In genomic region chr6:138161434-138162103, GRCh38 we compare ENCODE assay signal across 8 cellular contexts. TPM values are rescaled to one million over a fixed set of nuclear protein-coding genes. Genes with fewer than 3 reads are reported as not detected.
A peak's percentile ranks its signal among the peaks of the same experiment; 100 is the strongest.
DNase-seq lines count a peak whose midpoint lies in the region; ATAC-seq and TF ChIP-seq lines count a peak whose summit lies in the region.

Gene ARFGEF3, plus strand, starts transcription at chr6:138161939. Its CDS starts 148 bp downstream, at chr6:138162087.

- H2AFZ ChIP-seq in hepatocyte, result peak within 1 kb of the TSS; percentile 75

- no peaks in the 10 kb centered on the region for H3K9me2 ChIP-seq in hepatocyte (replicated peaks; ENCODE audit: insufficient read depth)

- BruUV-seq in A673 (replicated peaks; lab: Mats Ljungman, UMichigan), result no TSS peak

- ATAC-seq in GM19025 (IDR thresholded peaks at IDR 0.05; ENCODE audit: low read depth, unreplicated experiment), result peak; percentile 91
- peak; percentile 80 for ATAC-seq in HG03442 (IDR thresholded peaks at IDR 0.05; ENCODE audit: unreplicated experiment)

- H3K4me1 ChIP-seq in A673 (ENCODE audit: insufficient read depth, low read length, poor library complexity, severe bottlenecking) (no peaks in the 10 kb centered on the region), hepatocyte (ENCODE audit: insufficient read depth) (no peaks in the 10 kb centered on the region)

- H3K27me3 ChIP-seq in A673 (replicated peaks; ENCODE audit: insufficient read depth, low read depth, low read length, poor library complexity) (peaks cover 80% of the 10 kb centered on the region), hepatocyte (peaks cover 49% of the 10 kb centered on the region)

- H3K36me3 ChIP-seq in A673 (ENCODE audit: insufficient read depth, low read length, poor library complexity, severe bottlenecking) (no peaks in the 10 kb centered on the region), hepatocyte (replicated peaks; ENCODE audit: insufficient read depth, low read depth) (no peaks in the 10 kb centered on the region)

- POLR2A ChIA-PET in A673 (lab: Charles Lee; ENCODE audit: low non-redundant PET), result no interaction called here

- CTCF ChIA-PET in A673 (lab: Charles Lee), result interaction anchor here (0.8 kb wide), 1 partner anchor 612 kb away, joined by 3 read pairs; the partner anchor contains the start of gene CCDC28A

- intact Hi-C loops in A673 (cut with micrococcal nuclease; ENCODE audit: unreplicated experiment), result no loop called here

- H4K20me1 ChIP-seq in hepatocyte (ENCODE audit: insufficient read depth, poor library complexity, severe bottlenecking), result no peaks in the 10 kb centered on the region

- WGBS in hepatocyte (ENCODE audit: low lambda C conversion rate, missing lambda C conversion rate), result under 1% methylated on average over 27 of the region's 88 CpGs

- no peaks in the 10 kb centered on the region for H3K9me3 ChIP-seq in A673 (ENCODE audit: low read depth, low read length, poor library complexity, severe bottlenecking)
- H3K9me3 ChIP-seq in hepatocyte (ENCODE audit: low read depth), result no peaks in the 10 kb centered on the region

- H3K27ac ChIP-seq in A673 (ENCODE audit: low read depth, low read length, poor library complexity, severe bottlenecking) (no peak within 1 kb of the TSS), hepatocyte (peak within 1 kb of the TSS; percentile 66)

- no peaks in the 10 kb centered on the region for H3K79me2 ChIP-seq in hepatocyte

- peak; percentile 46 for DNase-seq in A673 (ENCODE audit: low spot score)
- DNase-seq in SW480 (ENCODE audit: low spot score), result peak; percentile 45
- peak in 44 of 56 donors; percentile 22 to 83 (median 64) for DNase-seq in amygdala (lab: John Stamatoyannopoulos, UW)
- peak; percentile 86 for DNase-seq in hepatocyte (ENCODE audit: low spot score)
- DNase-seq in renal cortical epithelial cell (ENCODE audit: low read depth), result peak; percentile 5
- no peak for DNase-seq in NK-92 (lab: John Stamatoyannopoulos, UW; ENCODE audit: unreplicated experiment)

- peak within 1 kb of the TSS; percentile 49 for H3K4me3 ChIP-seq in A673 (ENCODE audit: low read depth, low read length, poor library complexity, severe bottlenecking)
- peak within 1 kb of the TSS; percentile 92 for H3K4me3 ChIP-seq in hepatocyte

- H3K4me2 ChIP-seq in hepatocyte, result peak within 1 kb of the TSS; percentile 97

- TF ChIP-seq CTCF in A673 (conservative IDR thresholded peaks at IDR 0.05; ENCODE audit: low read depth, low read length) (no peak), hepatocyte (IDR thresholded peaks at IDR 0.05; ENCODE audit: poor library complexity) (no peak)

RNA-seq across cellular contexts. Expression of gene ARFGEF3, which starts in this region (rescaled TPM):
- total RNA-seq in A673 (2021), result 0.61 and 0.71 TPM in 2 replicates
- total RNA-seq in hepatocyte, result 3.9 and 4.1 TPM in 2 replicates
- 0.83 and 1.1 TPM in 2 replicates for polyA plus RNA-seq in hepatocyte
- 8.7 and 13.8 TPM in 2 replicates for total RNA-seq in renal cortical epithelial cell

Comparison
In these comparisons a context has a peak if more than half of its experiments do, and no peak if none do; other contexts are left out.
1. Peak in DNase-seq and H3K4me3 ChIP-seq in A673; RNA of the gene not detected or under 1 TPM.